3 cellular contexts compared by ENCODE assay signal in the genomic region with DNA sequence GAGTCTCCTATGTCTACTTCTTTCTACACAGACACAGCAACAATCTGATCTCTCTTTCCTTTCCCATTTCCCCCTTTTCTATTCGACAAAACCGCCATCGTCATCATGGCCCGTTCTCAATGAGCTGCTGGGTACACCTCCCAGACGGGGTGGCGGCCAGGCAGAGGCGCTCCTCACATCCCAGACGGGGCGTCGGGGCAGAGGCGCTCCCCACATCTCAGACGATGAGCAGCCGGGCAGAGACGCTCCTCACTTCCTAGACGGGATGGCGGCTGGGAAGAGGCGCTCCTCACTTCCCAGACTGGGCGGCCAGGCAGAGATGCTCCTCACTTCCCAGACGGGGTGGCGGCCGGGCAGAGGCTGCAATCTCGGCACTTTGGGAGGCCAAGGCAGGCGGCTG. TPM values are rescaled to one million over a fixed set of nuclear protein-coding genes. Genes with fewer than 3 reads are reported as not detected.
"Had no signal": no experiment of that assay in that cellular context is flagged by ENCODE, and none has a peak within 500 bp of the region (broad histone marks: within the 10 kb centered on the region; RNA-seq: fewer than 3 reads in every experiment).

No MANE protein-coding gene starts in this region.

RNA-seq across cellular contexts. Expression of gene MYBPC2, which starts 41.7 kb away (rescaled TPM):
- total RNA-seq: activated CD4-positive, alpha-beta T cell treated with anti-CD3 and anti-CD28 coated beads, Interleukin-2, amount 10 ng/mL, durations not matched to agents 7 days and 5 days; activated CD8-positive, alpha-beta memory T cell treated with anti-CD3 and anti-CD28 coated beads, Interleukin-2, amount 10 ng/mL, durations not matched to agents 7 days and 5 days; activated CD8-positive, alpha-beta T cell treated with anti-CD3 and anti-CD28 coated beads, Interleukin-2, amount 10 ng/mL, durations not matched to agents 7 days and 5 days had no signal
